In genomic region chrX:65681810-65682209, GRCh38 we compare ENCODE assay signal across 22 cellular contexts. TPM values are rescaled to one million over a fixed set of nuclear protein-coding genes. Genes with fewer than 3 reads are reported as not detected.
DNase-seq lines count a peak whose midpoint lies in the region; ATAC-seq and TF ChIP-seq lines count a peak whose summit lies in the region.
"Had no signal": no experiment of that assay in that cellular context is flagged by ENCODE, and none has a peak within 500 bp of the region (broad histone marks: within the 10 kb centered on the region; RNA-seq: fewer than 3 reads in every experiment).

No MANE protein-coding gene starts in this region.

- peaks cover 8% of the 10 kb centered on the region for H3K36me3 Mint-ChIP-seq in activated naive CD4-positive, alpha-beta T cell treated with anti-CD3 and anti-CD28 coated beads, Interleukin-2, amount 50 U/mL, for 24 hours
- peaks cover 52% of the 10 kb centered on the region for H3K36me3 Mint-ChIP-seq in activated CD8-positive, alpha-beta T cell treated with anti-CD3 and anti-CD28 coated beads for 36 hours (ENCODE audit: low read depth)
- peaks cover 18% of the 10 kb centered on the region for H3K36me3 Mint-ChIP-seq in memory B cell

- H3K9me3 Mint-ChIP-seq in activated naive CD4-positive, alpha-beta T cell treated with anti-CD3 and anti-CD28 coated beads, Interleukin-2, amount 50 U/mL, for 24 hours, result no peaks in the 10 kb centered on the region
- H3K9me3 Mint-ChIP-seq in activated CD8-positive, alpha-beta T cell treated with anti-CD3 and anti-CD28 coated beads for 36 hours, result no peaks in the 10 kb centered on the region
- no peaks in the 10 kb centered on the region for H3K9me3 Mint-ChIP-seq in memory B cell

- H3K27me3 Mint-ChIP-seq in activated naive CD4-positive, alpha-beta T cell treated with anti-CD3 and anti-CD28 coated beads, Interleukin-2, amount 50 U/mL, for 24 hours, result no peaks in the 10 kb centered on the region
- H3K27me3 Mint-ChIP-seq in activated CD8-positive, alpha-beta T cell treated with anti-CD3 and anti-CD28 coated beads for 36 hours, result no peaks in the 10 kb centered on the region
- H3K27me3 Mint-ChIP-seq in memory B cell, result no peaks in the 10 kb centered on the region

- ATAC-seq in activated CD8-positive, alpha-beta T cell treated with anti-CD3 and anti-CD28 coated beads for 36 hours, result no peak
- no peak for ATAC-seq in memory B cell (ENCODE audit: low read depth)
- ATAC-seq: esophagus mucosa, heart left ventricle, left cardiac atrium had no signal

- peaks cover 86% of the 10 kb centered on the region for H3K4me1 Mint-ChIP-seq in activated naive CD4-positive, alpha-beta T cell treated with anti-CD3 and anti-CD28 coated beads, Interleukin-2, amount 50 U/mL, for 24 hours
- H3K4me1 Mint-ChIP-seq in activated CD8-positive, alpha-beta T cell treated with anti-CD3 and anti-CD28 coated beads for 36 hours (ENCODE audit: low read depth), result peaks cover 80% of the 10 kb centered on the region
- H3K4me1 Mint-ChIP-seq in memory B cell, result peaks cover 58% of the 10 kb centered on the region

- POLR2A ChIA-PET in activated CD8-positive, alpha-beta T cell treated with anti-CD3 and anti-CD28 coated beads for 36 hours (lab: Charles Lee), result interaction anchor here (1.5 kb wide), 1 partner anchor 44 kb away, joined by 6 read pairs; no protein-coding TSS in a partner anchor

- intact Hi-C loops in activated CD8-positive, alpha-beta T cell treated with anti-CD3 and anti-CD28 coated beads for 36 hours (cut with micrococcal nuclease), result no loop called here

- CTCF ChIA-PET in activated CD8-positive, alpha-beta T cell treated with anti-CD3 and anti-CD28 coated beads for 36 hours (lab: Charles Lee), result no interaction called here

- DNase-seq in activated naive CD4-positive, alpha-beta T cell (lab: John Stamatoyannopoulos, UW), result no peak
- DNase-seq in activated CD8-positive, alpha-beta T cell treated with anti-CD3 and anti-CD28 coated beads for 36 hours, result no peak
- DNase-seq in memory B cell (ENCODE audit: low spot score in 2 of 2) (no peak), DMS114 treated with DMSO at 0.1 percent for 48 hours (lab: John Stamatoyannopoulos, UW; ENCODE audit: unreplicated experiment) (no peak), NCI-H1417 treated with DMSO at 0.1 percent for 48 hours (lab: John Stamatoyannopoulos, UW) (no peak)
- no peak for DNase-seq in stimulated activated CD4-positive, alpha-beta T cell treated with anti-CD3 and anti-CD28 coated beads, Interleukin-4, amount 100 ng/mL, for 4 hours
- DNase-seq: activated CD4-positive, alpha-beta T cell treated with anti-CD3 and anti-CD28 coated beads, Interleukin-2, amount 50 U/mL, for 4 hours; colonic mucosa; foreskin fibroblast; GM23248; heart left ventricle; left cardiac atrium; mammary epithelial cell; NCI-H1105; NCI-H2029 treated with DMSO at 0.1 percent for 48 hours; occipital lobe; stimulated activated CD4-positive, alpha-beta T cell treated with anti-CD3 and anti-CD28 coated beads, Interleukin-15, amount 100 ng/mL, for 24 hours; SW 1271; T1000; WERI-Rb-1 had no signal

- H3K27ac Mint-ChIP-seq in activated naive CD4-positive, alpha-beta T cell treated with anti-CD3 and anti-CD28 coated beads, Interleukin-2, amount 50 U/mL, for 24 hours, result peak overlapping the region; percentile 76
- peak overlapping the region; percentile 70 for H3K27ac Mint-ChIP-seq in activated CD8-positive, alpha-beta T cell treated with anti-CD3 and anti-CD28 coated beads for 36 hours
- peak overlapping the region; percentile 74 for H3K27ac Mint-ChIP-seq in memory B cell

- no peak overlapping the region for H3K4me3 Mint-ChIP-seq in activated naive CD4-positive, alpha-beta T cell treated with anti-CD3 and anti-CD28 coated beads, Interleukin-2, amount 50 U/mL, for 24 hours
- no peak overlapping the region for H3K4me3 Mint-ChIP-seq in activated CD8-positive, alpha-beta T cell treated with anti-CD3 and anti-CD28 coated beads for 36 hours
- H3K4me3 Mint-ChIP-seq in memory B cell, result no peak overlapping the region

- TF ChIP-seq CTCF in activated CD8-positive, alpha-beta T cell treated with anti-CD3 and anti-CD28 coated beads for 36 hours (IDR thresholded peaks at IDR 0.05), result no peak

RNA-seq across cellular contexts. Expression of gene MSN, which starts 14.4 kb away (rescaled TPM):
- total RNA-seq in activated CD8-positive, alpha-beta T cell treated with anti-CD3 and anti-CD28 coated beads for 36 hours, result 100 to 1,000 TPM; 426 to 435 TPM
